In genomic region chr9:131257266-131258025, GRCh38 we compare ENCODE assay signal across 13 cellular contexts. TPM values are rescaled to one million over a fixed set of nuclear protein-coding genes. Genes with fewer than 3 reads are reported as not detected.
A peak's percentile ranks its signal among the peaks of the same experiment; 100 is the strongest.
DNase-seq lines count a peak whose midpoint lies in the region; ATAC-seq and TF ChIP-seq lines count a peak whose summit lies in the region.
"Had no signal": no experiment of that assay in that cellular context is flagged by ENCODE, and none has a peak within 500 bp of the region (broad histone marks: within the 10 kb centered on the region; RNA-seq: fewer than 3 reads in every experiment).

No MANE protein-coding gene starts in this region.

- H3K27ac Mint-ChIP-seq in activated T-helper 2 cell treated with anti-CD3 and anti-CD28 coated beads, Interferon-gamma antibody, Interleukin-2, Interleukin-4, amounts not matched to agents 10 μg/mL and 5 μg/mL and 100 μg/mL, durations not matched to agents 14 hours and 24 hours and 36 hours: peak overlapping the region; percentile 83
- H3K27ac Mint-ChIP-seq in endothelial cell (ENCODE audit: unreplicated experiment): no peak overlapping the region

- peaks cover 43% of the 10 kb centered on the region for H3K4me1 ChIP-seq in A673 (ENCODE audit: insufficient read depth, low read length, poor library complexity, severe bottlenecking)
- peaks cover 47% of the 10 kb centered on the region for H3K4me1 ChIP-seq in lower lobe of right lung
- peaks cover 22% of the 10 kb centered on the region for H3K4me1 ChIP-seq in upper lobe of right lung

- H3K4me1 Mint-ChIP-seq in activated T-helper 2 cell treated with anti-CD3 and anti-CD28 coated beads, Interferon-gamma antibody, Interleukin-2, Interleukin-4, amounts not matched to agents 10 μg/mL and 5 μg/mL and 100 μg/mL, durations not matched to agents 14 hours and 24 hours and 36 hours (ENCODE audit: low read depth): peaks cover 30% of the 10 kb centered on the region
- H3K4me1 Mint-ChIP-seq in endothelial cell (ENCODE audit: unreplicated experiment): peaks cover 20% of the 10 kb centered on the region

- TF ChIP-seq CTCF in A673 (conservative IDR thresholded peaks at IDR 0.05; ENCODE audit: low read depth, low read length): no peak
- no peak for TF ChIP-seq CTCF in lower lobe of right lung (IDR thresholded peaks at IDR 0.05)
- no peak for TF ChIP-seq CTCF in endothelial cell (IDR thresholded peaks at IDR 0.05; ENCODE audit: unreplicated experiment)
- TF ChIP-seq CTCF in upper lobe of right lung (IDR thresholded peaks at IDR 0.05): no peak

- ATAC-seq in lower lobe of right lung (no peak), upper lobe of right lung (no peak)

- no peak for DNase-seq in A673 (ENCODE audit: low spot score)
- DNase-seq in Daoy (ENCODE audit: low read depth): peak; percentile 1
- DNase-seq in activated T-helper 2 cell treated with anti-CD3 and anti-CD28 coated beads, Interferon-gamma antibody, Interleukin-2, Interleukin-4, amounts not matched to agents 10 μg/mL and 5 μg/mL and 100 μg/mL, durations not matched to agents 14 hours and 24 hours and 36 hours (ENCODE audit: low spot score): no peak
- DNase-seq in lower lobe of right lung: no peak
- no peak for DNase-seq in NCI-H345 (lab: John Stamatoyannopoulos, UW)
- DNase-seq in endothelial cell (ENCODE audit: low spot score): no peak
- no peak for DNase-seq in UCSD-AML1 (lab: John Stamatoyannopoulos, UW; ENCODE audit: unreplicated experiment)
- DNase-seq in upper lobe of right lung: no peak
- DNase-seq: mesendoderm, NCI-H2171 treated with DMSO at 0.1 percent for 48 hours, PC-9, T1000 had no signal

- POLR2A ChIA-PET in A673 (lab: Charles Lee; ENCODE audit: low non-redundant PET): no interaction called here

- H3K4me3 ChIP-seq in A673 (ENCODE audit: low read depth, low read length, poor library complexity, severe bottlenecking) (no peak overlapping the region), lower lobe of right lung (no peak overlapping the region), upper lobe of right lung (no peak overlapping the region)
- H3K4me3 ChIP-seq: PC-9 had no signal

- CTCF ChIA-PET in A673 (lab: Charles Lee): no interaction called here

- H3K4me3 Mint-ChIP-seq in activated T-helper 2 cell treated with anti-CD3 and anti-CD28 coated beads, Interferon-gamma antibody, Interleukin-2, Interleukin-4, amounts not matched to agents 10 μg/mL and 5 μg/mL and 100 μg/mL, durations not matched to agents 14 hours and 24 hours and 36 hours (ENCODE audit: low read depth): peak overlapping the region; percentile 37
- H3K4me3 Mint-ChIP-seq in endothelial cell (ENCODE audit: unreplicated experiment): no peak overlapping the region

- no peaks in the 10 kb centered on the region for H3K27me3 ChIP-seq in A673 (replicated peaks; ENCODE audit: insufficient read depth, low read depth, low read length, poor library complexity)
- H3K27me3 ChIP-seq in lower lobe of right lung (ENCODE audit: low read depth): no peaks in the 10 kb centered on the region
- no peaks in the 10 kb centered on the region for H3K27me3 ChIP-seq in upper lobe of right lung

- no peaks in the 10 kb centered on the region for H3K9me3 Mint-ChIP-seq in activated T-helper 2 cell treated with anti-CD3 and anti-CD28 coated beads, Interferon-gamma antibody, Interleukin-2, Interleukin-4, amounts not matched to agents 10 μg/mL and 5 μg/mL and 100 μg/mL, durations not matched to agents 14 hours and 24 hours and 36 hours
- no peaks in the 10 kb centered on the region for H3K9me3 Mint-ChIP-seq in endothelial cell (ENCODE audit: unreplicated experiment)

- H3K9me3 ChIP-seq in A673 (ENCODE audit: low read depth, low read length, poor library complexity, severe bottlenecking): no peaks in the 10 kb centered on the region
- H3K9me3 ChIP-seq in lower lobe of right lung: no peaks in the 10 kb centered on the region
- H3K9me3 ChIP-seq in upper lobe of right lung: no peaks in the 10 kb centered on the region

- no peaks in the 10 kb centered on the region for H3K27me3 Mint-ChIP-seq in activated T-helper 2 cell treated with anti-CD3 and anti-CD28 coated beads, Interferon-gamma antibody, Interleukin-2, Interleukin-4, amounts not matched to agents 10 μg/mL and 5 μg/mL and 100 μg/mL, durations not matched to agents 14 hours and 24 hours and 36 hours (ENCODE audit: low read depth)
- peaks cover 7% of the 10 kb centered on the region for H3K27me3 Mint-ChIP-seq in endothelial cell (ENCODE audit: unreplicated experiment)

- no TSS peak for BruUV-seq in A673 (replicated peaks; lab: Mats Ljungman, UMichigan)

- peaks cover 42% of the 10 kb centered on the region for H3K36me3 Mint-ChIP-seq in activated T-helper 2 cell treated with anti-CD3 and anti-CD28 coated beads, Interferon-gamma antibody, Interleukin-2, Interleukin-4, amounts not matched to agents 10 μg/mL and 5 μg/mL and 100 μg/mL, durations not matched to agents 14 hours and 24 hours and 36 hours (ENCODE audit: low read depth)
- H3K36me3 Mint-ChIP-seq in endothelial cell (ENCODE audit: low read depth, unreplicated experiment): peaks cover 17% of the 10 kb centered on the region

- intact Hi-C loops in A673 (cut with micrococcal nuclease; ENCODE audit: unreplicated experiment) (no loop called here), lower lobe of right lung (cut with DNase I) (no loop called here), upper lobe of right lung (cut with DNase I) (no loop called here)
- intact Hi-C loops in activated T-helper 2 cell treated with anti-CD3 and anti-CD28 coated beads, Interferon-gamma antibody, Interleukin-2, Interleukin-4, amounts not matched to agents 10 μg/mL and 5 μg/mL and 100 μg/mL, durations not matched to agents 14 hours and 24 hours and 36 hours (cut with micrococcal nuclease): loop anchor here (10.0 kb wide), 1 partner anchor 1097 kb away; the partner anchor contains the start of gene SETX

- no peaks in the 10 kb centered on the region for H3K36me3 ChIP-seq in A673 (ENCODE audit: insufficient read depth, low read length, poor library complexity, severe bottlenecking)
- H3K36me3 ChIP-seq in lower lobe of right lung: peaks cover 29% of the 10 kb centered on the region
- peaks cover 16% of the 10 kb centered on the region for H3K36me3 ChIP-seq in upper lobe of right lung

- H3K27ac ChIP-seq in A673 (ENCODE audit: low read depth, low read length, poor library complexity, severe bottlenecking) (peak overlapping the region; percentile 94), lower lobe of right lung (peak overlapping the region; percentile 85), upper lobe of right lung (no peak overlapping the region)
- H3K27ac ChIP-seq: PC-9 had no signal

RNA-seq across cellular contexts. Expression of gene FAM78A, which starts 18.9 kb away (rescaled TPM):
- 0.84 and 1.7 TPM in 2 replicates for total RNA-seq in A673 (2021)
- total RNA-seq in Daoy (2014; rRNA removed; shearing (Covaris generic)): 0.51 and 0.71 TPM in 2 replicates
- 55.3 and 55.5 TPM in 2 replicates for total RNA-seq in activated T-helper 2 cell treated with anti-CD3 and anti-CD28 coated beads, Interferon-gamma antibody, Interleukin-2, Interleukin-4, amounts not matched to agents 10 μg/mL and 5 μg/mL and 100 μg/mL, durations not matched to agents 14 hours and 24 hours and 36 hours
- total RNA-seq in lower lobe of right lung: 18.3 TPM
- total RNA-seq in endothelial cell (ENCODE audit: unreplicated experiment): 73.4 TPM
- 14.8 TPM for total RNA-seq in upper lobe of right lung

RNA-seq across cellular contexts. Expression of gene PLPP7, which starts 32.1 kb away (rescaled TPM):
- total RNA-seq in A673 (2021): not detected in 2 replicates
- 5.4 and 7.1 TPM in 2 replicates for total RNA-seq in Daoy (2014; rRNA removed; shearing (Covaris generic))
- 0.21 TPM in 1 of 2 replicates, not detected in the other for total RNA-seq in activated T-helper 2 cell treated with anti-CD3 and anti-CD28 coated beads, Interferon-gamma antibody, Interleukin-2, Interleukin-4, amounts not matched to agents 10 μg/mL and 5 μg/mL and 100 μg/mL, durations not matched to agents 14 hours and 24 hours and 36 hours
- 1.7 TPM for total RNA-seq in lower lobe of right lung
- 4.9 TPM for total RNA-seq in endothelial cell (ENCODE audit: unreplicated experiment)
- 1.5 TPM for total RNA-seq in upper lobe of right lung
- total RNA-seq: bronchial epithelial cell, PC-9 had no signal
